1 cellular context compared by ENCODE assay signal in the genomic region with DNA sequence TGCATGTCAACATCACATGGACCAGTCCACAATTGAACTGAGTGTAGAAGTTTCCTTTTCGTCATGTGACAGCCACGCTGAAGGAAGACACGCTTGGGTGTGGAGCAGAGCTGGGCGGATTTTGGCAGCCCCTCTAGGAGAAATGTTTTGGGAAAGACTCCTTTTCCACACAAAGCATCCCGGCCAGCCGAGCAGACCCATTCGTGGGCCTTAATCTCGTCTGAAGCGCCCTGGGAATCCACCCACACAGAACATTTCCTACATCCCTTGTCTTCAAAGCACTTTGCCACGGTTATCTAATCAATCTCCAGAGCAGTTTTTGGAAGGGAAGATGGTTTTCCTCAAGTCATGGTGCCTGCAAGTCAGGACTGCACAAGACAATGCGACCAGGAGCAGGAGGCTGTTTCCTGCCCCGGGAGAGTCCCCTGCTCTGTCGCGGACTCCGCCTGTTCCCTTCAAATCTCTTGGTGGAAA.
TF ChIP-seq lines count a peak whose summit lies in the region.

No MANE protein-coding gene starts in this region.

TF ChIP-seq in GM23338, 12 proteins besides CTCF, POLR2A, EP300 and RAD21 (continued from another document):
- TF ChIP-seq NANOG (IDR thresholded peaks at IDR 0.05; ENCODE audit: borderline replicate concordance), result no peak
